ENCODE assay signal across 2 cellular contexts in the genomic region with DNA sequence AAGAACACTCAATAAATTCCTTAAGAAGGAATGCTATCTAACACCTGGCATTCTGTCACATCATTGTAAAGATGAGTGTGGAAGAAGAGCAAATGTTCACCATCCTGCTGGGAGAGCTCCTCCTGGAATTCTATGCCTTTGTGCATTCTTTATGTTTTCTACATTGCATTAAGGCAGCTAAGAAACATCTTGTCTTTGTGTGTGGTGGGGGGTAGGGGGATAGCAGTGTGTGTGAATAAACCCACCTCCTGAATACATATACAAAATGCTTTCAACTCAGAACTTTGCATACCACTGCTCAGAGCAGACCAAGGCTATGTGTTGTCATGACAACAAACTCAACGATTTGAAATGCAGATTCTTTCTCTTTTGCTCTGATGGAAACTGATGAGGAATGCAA.
A peak's percentile ranks its signal among the peaks of the same experiment; 100 is the strongest.
TF ChIP-seq lines count a peak whose summit lies in the region.

No MANE protein-coding gene starts in this region.

TF ChIP-seq in H1, 55 proteins besides CTCF, POLR2A, EP300 and RAD21 (continued from another document):
- TF ChIP-seq TEAD4 (IDR thresholded peaks at IDR 0.05; ENCODE audit: low read depth, low read length) (peak; percentile 49; the same call in 1 of the 2 replicates), HDAC2 (IDR thresholded peaks at IDR 0.05; ENCODE audit: borderline replicate concordance in 1 of 2, low read depth in 2 of 2, low read length in 2 of 2) (no peak), TCF12 (IDR thresholded peaks at IDR 0.05; ENCODE audit: low read depth, low read length) (peak; percentile 53; the same call in 1 of the 2 replicates), SP1 (IDR thresholded peaks at IDR 0.05; ENCODE audit: low read depth, low read length) (peak; percentile 47; the same call in 1 of the 2 replicates)

TF ChIP-seq in neural cell, 6 proteins besides CTCF, POLR2A, EP300 and RAD21 (continued from another document):
- TF ChIP-seq, protein P1, sequence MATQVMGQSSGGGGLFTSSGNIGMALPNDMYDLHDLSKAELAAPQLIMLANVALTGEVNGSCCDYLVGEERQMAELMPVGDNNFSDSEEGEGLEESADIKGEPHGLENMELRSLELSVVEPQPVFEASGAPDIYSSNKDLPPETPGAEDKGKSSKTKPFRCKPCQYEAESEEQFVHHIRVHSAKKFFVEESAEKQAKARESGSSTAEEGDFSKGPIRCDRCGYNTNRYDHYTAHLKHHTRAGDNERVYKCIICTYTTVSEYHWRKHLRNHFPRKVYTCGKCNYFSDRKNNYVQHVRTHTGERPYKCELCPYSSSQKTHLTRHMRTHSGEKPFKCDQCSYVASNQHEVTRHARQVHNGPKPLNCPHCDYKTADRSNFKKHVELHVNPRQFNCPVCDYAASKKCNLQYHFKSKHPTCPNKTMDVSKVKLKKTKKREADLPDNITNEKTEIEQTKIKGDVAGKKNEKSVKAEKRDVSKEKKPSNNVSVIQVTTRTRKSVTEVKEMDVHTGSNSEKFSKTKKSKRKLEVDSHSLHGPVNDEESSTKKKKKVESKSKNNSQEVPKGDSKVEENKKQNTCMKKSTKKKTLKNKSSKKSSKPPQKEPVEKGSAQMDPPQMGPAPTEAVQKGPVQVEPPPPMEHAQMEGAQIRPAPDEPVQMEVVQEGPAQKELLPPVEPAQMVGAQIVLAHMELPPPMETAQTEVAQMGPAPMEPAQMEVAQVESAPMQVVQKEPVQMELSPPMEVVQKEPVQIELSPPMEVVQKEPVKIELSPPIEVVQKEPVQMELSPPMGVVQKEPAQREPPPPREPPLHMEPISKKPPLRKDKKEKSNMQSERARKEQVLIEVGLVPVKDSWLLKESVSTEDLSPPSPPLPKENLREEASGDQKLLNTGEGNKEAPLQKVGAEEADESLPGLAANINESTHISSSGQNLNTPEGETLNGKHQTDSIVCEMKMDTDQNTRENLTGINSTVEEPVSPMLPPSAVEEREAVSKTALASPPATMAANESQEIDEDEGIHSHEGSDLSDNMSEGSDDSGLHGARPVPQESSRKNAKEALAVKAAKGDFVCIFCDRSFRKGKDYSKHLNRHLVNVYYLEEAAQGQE (IDR thresholded peaks at IDR 0.05; ENCODE audit: borderline replicate concordance), result peak; percentile 99
- TF ChIP-seq EZH2 (IDR thresholded peaks at IDR 0.05; ENCODE audit: borderline replicate concordance, insufficient read depth, low read length, poor library complexity, severe bottlenecking) (no peak), POLR2AphosphoS5 (IDR thresholded peaks at IDR 0.05) (peak; percentile 37)
